Comparison of ENCODE assay signal across 11 cellular contexts in genomic region chr22:29623059-29623458, GRCh38. TPM values are rescaled to one million over a fixed set of nuclear protein-coding genes. Genes with fewer than 3 reads are reported as not detected.
A peak's percentile ranks its signal among the peaks of the same experiment; 100 is the strongest.
DNase-seq lines count a peak whose midpoint lies in the region; ATAC-seq and TF ChIP-seq lines count a peak whose summit lies in the region.
"Had no signal": no experiment of that assay in that cellular context is flagged by ENCODE, and none has a peak within 500 bp of the region (broad histone marks: within the 10 kb centered on the region; RNA-seq: fewer than 3 reads in every experiment).

No MANE protein-coding gene starts in this region.

- no peaks in the 10 kb centered on the region for H3K9me3 Mint-ChIP-seq in activated naive CD8-positive, alpha-beta T cell (ENCODE audit: low read depth)
- no peaks in the 10 kb centered on the region for H3K9me3 Mint-ChIP-seq in natural killer cell
- H3K9me3 Mint-ChIP-seq: memory B cell had no signal

- peak overlapping the region; percentile 87 for H3K27ac Mint-ChIP-seq in activated naive CD8-positive, alpha-beta T cell
- H3K27ac Mint-ChIP-seq in natural killer cell: peak overlapping the region; percentile 7 to 37
- H3K27ac Mint-ChIP-seq: memory B cell had no signal

- TF ChIP-seq CTCF in C4-2B (conservative IDR thresholded peaks at IDR 0.05) (no peak), HEK293 (tag by site-specific recombination; IDR thresholded peaks at IDR 0.05) (no peak), natural killer cell (IDR thresholded peaks at IDR 0.05) (no peak), dorsolateral prefrontal cortex (IDR thresholded peaks at IDR 0.05 in 54 of 56, conservative IDR thresholded peaks at IDR 0.05 in 2 of 56; ENCODE audit: low read depth in 1 of 56, partially characterized antibody in 56 of 56) (no peak)

- H3K36me3 Mint-ChIP-seq in activated naive CD8-positive, alpha-beta T cell: no peaks in the 10 kb centered on the region
- no peaks in the 10 kb centered on the region for H3K36me3 Mint-ChIP-seq in natural killer cell

- DNase-seq in natural killer cell (no peak), 8988T (no peak), superior temporal gyrus (ENCODE audit: extremely low spot score) (no peak), dorsolateral prefrontal cortex (no peak)
- DNase-seq: activated CD4-positive, alpha-beta T cell treated with anti-CD3 and anti-CD28 coated beads for 4 hours had no signal

- peaks cover 37% of the 10 kb centered on the region for H3K4me1 ChIP-seq in HEK293 (ENCODE audit: control insufficient read depth, insufficient read depth, low read length)

- ATAC-seq in natural killer cell (no peak), HG02623 (IDR thresholded peaks at IDR 0.05; ENCODE audit: unreplicated experiment) (no peak)
- ATAC-seq: Right ventricle myocardium inferior had no signal

- no peaks in the 10 kb centered on the region for H3K27me3 Mint-ChIP-seq in activated naive CD8-positive, alpha-beta T cell
- H3K27me3 Mint-ChIP-seq in natural killer cell (ENCODE audit: low read depth in 2 of 2): no peaks in the 10 kb centered on the region
- H3K27me3 Mint-ChIP-seq: memory B cell had no signal

- no peaks in the 10 kb centered on the region for H3K36me3 ChIP-seq in HEK293 (ENCODE audit: control insufficient read depth in 2 of 2, insufficient read depth in 1 of 2, low read length in 2 of 2)

- POLR2A ChIA-PET in HEK293 (lab: Yijun Ruan, JAX): interaction anchor here (0.6 to 1.0 kb wide), 5 partner anchors 13 to 495 kb away, joined by 3 to 6 read pairs (median 4); partner anchors contain the start of gene THOC5

- H3K9me3 ChIP-seq in HEK293 (ENCODE audit: control insufficient read depth, insufficient read depth, low read depth, low read length): no peaks in the 10 kb centered on the region

- peaks cover 73% of the 10 kb centered on the region for H3K4me1 Mint-ChIP-seq in activated naive CD8-positive, alpha-beta T cell (ENCODE audit: low read depth)
- H3K4me1 Mint-ChIP-seq in natural killer cell: peaks cover 53 to 67% of the 10 kb centered on the region in 2 donors

- H3K4me3 ChIP-seq in HEK293 (ENCODE audit: low read depth, low read length): no peak overlapping the region
- no peak overlapping the region for H3K4me3 ChIP-seq in dorsolateral prefrontal cortex

- peak overlapping the region; percentile 70 for H3K4me3 Mint-ChIP-seq in activated naive CD8-positive, alpha-beta T cell
- no peak overlapping the region for H3K4me3 Mint-ChIP-seq in natural killer cell
- H3K4me3 Mint-ChIP-seq: memory B cell had no signal

- H3K27ac ChIP-seq in C4-2B (peak overlapping the region; percentile 29), HEK293 (ENCODE audit: extremely low read depth, low read depth, low read length) (peak overlapping the region; percentile 38; the same call in 1 of the 2 replicates), dorsolateral prefrontal cortex (peak overlapping the region in 8 of 59 donors; percentile 3 to 61 (median 28))

- CTCF ChIA-PET in HEK293 (lab: Yijun Ruan, JAX): interaction anchor here (0.9 to 5.0 kb wide), 11 partner anchors 11 to 466 kb away, joined by 3 to 26 read pairs (median 3); no protein-coding TSS in a partner anchor

- no peaks in the 10 kb centered on the region for H3K27me3 ChIP-seq in dorsolateral prefrontal cortex

- intact Hi-C loops in natural killer cell (cut with micrococcal nuclease): no loop called here
- intact Hi-C loops in dorsolateral prefrontal cortex (cut with DNase I): no loop called here

TF ChIP-seq in HEK293, 187 proteins besides CTCF, POLR2A, EP300 and RAD21 (continues in another document):
- TF ChIP-seq, protein P1, sequence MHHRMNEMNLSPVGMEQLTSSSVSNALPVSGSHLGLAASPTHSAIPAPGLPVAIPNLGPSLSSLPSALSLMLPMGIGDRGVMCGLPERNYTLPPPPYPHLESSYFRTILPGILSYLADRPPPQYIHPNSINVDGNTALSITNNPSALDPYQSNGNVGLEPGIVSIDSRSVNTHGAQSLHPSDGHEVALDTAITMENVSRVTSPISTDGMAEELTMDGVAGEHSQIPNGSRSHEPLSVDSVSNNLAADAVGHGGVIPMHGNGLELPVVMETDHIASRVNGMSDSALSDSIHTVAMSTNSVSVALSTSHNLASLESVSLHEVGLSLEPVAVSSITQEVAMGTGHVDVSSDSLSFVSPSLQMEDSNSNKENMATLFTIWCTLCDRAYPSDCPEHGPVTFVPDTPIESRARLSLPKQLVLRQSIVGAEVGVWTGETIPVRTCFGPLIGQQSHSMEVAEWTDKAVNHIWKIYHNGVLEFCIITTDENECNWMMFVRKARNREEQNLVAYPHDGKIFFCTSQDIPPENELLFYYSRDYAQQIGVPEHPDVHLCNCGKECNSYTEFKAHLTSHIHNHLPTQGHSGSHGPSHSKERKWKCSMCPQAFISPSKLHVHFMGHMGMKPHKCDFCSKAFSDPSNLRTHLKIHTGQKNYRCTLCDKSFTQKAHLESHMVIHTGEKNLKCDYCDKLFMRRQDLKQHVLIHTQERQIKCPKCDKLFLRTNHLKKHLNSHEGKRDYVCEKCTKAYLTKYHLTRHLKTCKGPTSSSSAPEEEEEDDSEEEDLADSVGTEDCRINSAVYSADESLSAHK (tag by site-specific recombination; IDR thresholded peaks at IDR 0.05): no peak; the same call in 1 of the 2 replicates
- TF ChIP-seq ZNF664 (tag by site-specific recombination; IDR thresholded peaks at IDR 0.05): no peak
- TF ChIP-seq ZXDB (tag by site-specific recombination; IDR thresholded peaks at IDR 0.05): peak; percentile 45; the same call in 1 of the 2 replicates
- peak; percentile 47 for TF ChIP-seq PRDM10 (tag by site-specific recombination; IDR thresholded peaks at IDR 0.05)
- no peak for TF ChIP-seq ZNF350 (tag by site-specific recombination; IDR thresholded peaks at IDR 0.05)
- TF ChIP-seq FEZF1 (tag by site-specific recombination; IDR thresholded peaks at IDR 0.05): peak; percentile 24; the same call in 1 of the 2 replicates
- peak; percentile 46; the same call in 1 of the 2 replicates for TF ChIP-seq ZBTB8A (tag by site-specific recombination; IDR thresholded peaks at IDR 0.05)
- TF ChIP-seq ZBTB17 (tag by site-specific recombination; IDR thresholded peaks at IDR 0.05): peak; percentile 9; the same call in 1 of the 2 replicates
- TF ChIP-seq, protein P2, sequence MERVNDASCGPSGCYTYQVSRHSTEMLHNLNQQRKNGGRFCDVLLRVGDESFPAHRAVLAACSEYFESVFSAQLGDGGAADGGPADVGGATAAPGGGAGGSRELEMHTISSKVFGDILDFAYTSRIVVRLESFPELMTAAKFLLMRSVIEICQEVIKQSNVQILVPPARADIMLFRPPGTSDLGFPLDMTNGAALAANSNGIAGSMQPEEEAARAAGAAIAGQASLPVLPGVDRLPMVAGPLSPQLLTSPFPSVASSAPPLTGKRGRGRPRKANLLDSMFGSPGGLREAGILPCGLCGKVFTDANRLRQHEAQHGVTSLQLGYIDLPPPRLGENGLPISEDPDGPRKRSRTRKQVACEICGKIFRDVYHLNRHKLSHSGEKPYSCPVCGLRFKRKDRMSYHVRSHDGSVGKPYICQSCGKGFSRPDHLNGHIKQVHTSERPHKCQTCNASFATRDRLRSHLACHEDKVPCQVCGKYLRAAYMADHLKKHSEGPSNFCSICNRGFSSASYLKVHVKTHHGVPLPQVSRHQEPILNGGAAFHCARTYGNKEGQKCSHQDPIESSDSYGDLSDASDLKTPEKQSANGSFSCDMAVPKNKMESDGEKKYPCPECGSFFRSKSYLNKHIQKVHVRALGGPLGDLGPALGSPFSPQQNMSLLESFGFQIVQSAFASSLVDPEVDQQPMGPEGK (tag by site-specific recombination; IDR thresholded peaks at IDR 0.05): 0 out of 2 replicates have a peak, but pooled peaks have one; percentile 16
- no peak for TF ChIP-seq ZNF707 (tag by site-specific recombination; IDR thresholded peaks at IDR 0.05)
- TF ChIP-seq ZNF692 (tag by site-specific recombination; IDR thresholded peaks at IDR 0.05): no peak

RNA-seq across cellular contexts. Expression of gene NF2, which starts 19.6 kb away (rescaled TPM):
- 10 to 100 TPM; 32.4 to 43.8 (median 39.6) TPM for total RNA-seq in natural killer cell
- 100 to 1,000 TPM in 3 of 120 experiments, 10 to 100 TPM in 117; 34.6 to 110 (median 73.5) TPM for total RNA-seq in dorsolateral prefrontal cortex

RNA-seq across cellular contexts. Expression of gene NIPSNAP1, which starts 42.1 kb away (rescaled TPM):
- 10 to 100 TPM; 22.4 to 25.3 (median 24.8) TPM for total RNA-seq in natural killer cell
- total RNA-seq in dorsolateral prefrontal cortex: 10 to 100 TPM; 40.4 to 91.9 (median 63.1) TPM
